In the genomic region with DNA sequence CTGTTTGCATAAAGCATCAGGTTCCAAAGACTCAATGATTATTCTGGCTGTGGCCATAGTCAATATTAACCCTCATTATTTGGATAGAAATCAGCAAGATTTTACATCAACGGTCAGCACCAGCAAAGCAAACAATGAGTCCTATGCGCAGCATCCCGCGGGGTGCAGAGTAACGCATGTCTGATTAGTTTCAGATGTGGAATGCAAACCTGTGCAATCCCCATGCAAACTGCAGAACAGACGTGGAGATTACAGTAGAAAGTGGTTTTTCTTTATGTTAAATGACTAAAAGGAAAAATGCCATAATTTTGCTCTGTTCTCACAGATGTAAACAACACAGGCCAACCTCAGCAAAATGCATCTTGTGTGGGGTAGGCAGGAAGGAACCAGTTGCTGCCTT, we compare ENCODE assay signal across 37 cellular contexts.
DNase-seq lines count a peak whose midpoint lies in the region; ATAC-seq, FAIRE-seq and TF ChIP-seq lines count a peak whose summit lies in the region.
"Had no signal": no experiment of that assay in that cellular context is flagged by ENCODE, and none has a peak within 500 bp of the region (broad histone marks: within the 10 kb centered on the region; RNA-seq: fewer than 3 reads in every experiment).

No MANE protein-coding gene starts in this region.

- peaks cover 12% of the 10 kb centered on the region for H3K9me3 ChIP-seq in H9 (ENCODE audit: control insufficient read depth, low read depth, low read length)
- no peaks in the 10 kb centered on the region for H3K9me3 ChIP-seq in HepG2 (ENCODE audit: low read length)
- H3K9me3 ChIP-seq: ascending aorta, esophagus squamous epithelium, HAP-1, mucosa of descending colon, sigmoid colon, tibial artery had no signal

- H2AFZ ChIP-seq in H9 (ENCODE audit: low read length) (no peak overlapping the region), HepG2 (ENCODE audit: low read length) (no peak overlapping the region)

- no peak overlapping the region for H2BK120ac ChIP-seq in H9 (ENCODE audit: low read depth, low read length, poor library complexity, severe bottlenecking)

- no peak overlapping the region for H2AK5ac ChIP-seq in H9 (ENCODE audit: insufficient read length, low read length)

- no peak overlapping the region for H3K56ac ChIP-seq in H9 (ENCODE audit: insufficient read length, low read depth, low read length)

- no peak for ATAC-seq in HepG2
- ATAC-seq: left colon, mucosa of descending colon, natural killer cell had no signal

- no peak overlapping the region for H2BK5ac ChIP-seq in H9 (ENCODE audit: insufficient read length, low read length)

- no peak for TF ChIP-seq POLR2A in HepG2 (IDR thresholded peaks at IDR 0.05; ENCODE audit: insufficient read depth in 1 of 2, low read depth in 2 of 2, low read length in 2 of 2)

- H3K4ac ChIP-seq in H9 (ENCODE audit: low read depth, low read length): no peak overlapping the region

- no peak overlapping the region for H3T11ph ChIP-seq in H9 (ENCODE audit: low read length)

- CTCF ChIA-PET in HepG2 (lab: Yijun Ruan, JAX; ENCODE audit: low intra/inter-chr PET ratio, low total read pairs): no interaction called here

- H2BK20ac ChIP-seq in H9 (ENCODE audit: low read depth, low read length, poor library complexity, severe bottlenecking): no peak overlapping the region

- H3K27me3 ChIP-seq in brain microvascular endothelial cell (replicated peaks) (no peaks in the 10 kb centered on the region), H9 (ENCODE audit: insufficient read depth, low read length) (no peaks in the 10 kb centered on the region), HepG2 (ENCODE audit: control insufficient read depth in 1 of 2, insufficient read depth in 2 of 2, low read length in 2 of 2) (no peaks in the 10 kb centered on the region)
- H3K27me3 ChIP-seq: ascending aorta, esophagus squamous epithelium, sigmoid colon, tibial artery had no signal

- H3K4me2 ChIP-seq in H9 (ENCODE audit: insufficient read depth, insufficient read length, low read length) (no peak overlapping the region), HepG2 (ENCODE audit: low read depth, low read length) (no peak overlapping the region)

- H3K4me3 Mint-ChIP-seq in H9: no peak overlapping the region
- H3K4me3 Mint-ChIP-seq: activated naive CD8-positive, alpha-beta T cell treated with anti-CD3 and anti-CD28 coated beads for 36 hours; central memory CD8-positive, alpha-beta T cell; immature natural killer cell; natural killer cell had no signal

- H3K79me1 ChIP-seq in H9 (ENCODE audit: insufficient read depth, low read depth, low read length, poor library complexity, severe bottlenecking): no peaks in the 10 kb centered on the region

- TF ChIP-seq CTCF in brain microvascular endothelial cell (IDR thresholded peaks at IDR 0.05; ENCODE audit: low read depth, low read length, missing control alignments): no peak
- TF ChIP-seq CTCF in H9 (conservative IDR thresholded peaks at IDR 0.05): no peak
- TF ChIP-seq CTCF in HepG2 (CRISPR knock-in tag; IDR thresholded peaks at IDR 0.05): no peak

- H3K9ac ChIP-seq in H9 (ENCODE audit: extremely low read depth, insufficient read length, low read length) (no peak overlapping the region), HepG2 (ENCODE audit: insufficient read depth, low read depth, low read length) (no peak overlapping the region)

- H4K5ac ChIP-seq in H9 (ENCODE audit: insufficient read length, low read depth, low read length): no peak overlapping the region

- peaks cover 2 to 7% of the 10 kb centered on the region in 2 experiments; a peak in 3 of 4 replicates for H3K4me1 Mint-ChIP-seq in H9
- H3K4me1 Mint-ChIP-seq: activated naive CD8-positive, alpha-beta T cell treated with anti-CD3 and anti-CD28 coated beads for 36 hours; central memory CD8-positive, alpha-beta T cell; immature natural killer cell; natural killer cell had no signal

- POLR2A ChIA-PET in HepG2 (lab: Yijun Ruan, JAX): no interaction called here

- H2BK12ac ChIP-seq in H9 (ENCODE audit: insufficient read length, low read depth, low read length): no peak overlapping the region

- WGBS in H9 (ENCODE audit: extremely low coverage, insufficient read length, low lambda C conversion rate): no CpG with 5 or more reads among the region's 6 CpGs
- WGBS in HepG2 (ENCODE audit: low lambda C conversion rate): 75% methylated on average over 6 of the region's 6 CpGs

- no peak overlapping the region for H3K18ac ChIP-seq in H9 (ENCODE audit: insufficient read length, low read depth, low read length)

- H4K8ac ChIP-seq in H9 (replicated peaks; ENCODE audit: insufficient read length, low read depth, low read length): no peak overlapping the region

- no peak overlapping the region for H2BK15ac ChIP-seq in H9 (ENCODE audit: low read depth, low read length)

- no peaks in the 10 kb centered on the region for H3K4me1 ChIP-seq in H9 (ENCODE audit: insufficient read depth, low read length)
- no peaks in the 10 kb centered on the region for H3K4me1 ChIP-seq in HepG2 (ENCODE audit: insufficient read depth, low read length)
- H3K4me1 ChIP-seq: ascending aorta, esophagus squamous epithelium, HAP-1, sigmoid colon had no signal

- H3K4me3 ChIP-seq in brain microvascular endothelial cell (ENCODE audit: low read depth, low read length) (no peak overlapping the region), HepG2 (replicated peaks in 1 of 3; ENCODE audit: insufficient read depth in 1 of 3, low read depth in 2 of 3, low read length in 3 of 3) (no peak overlapping the region)
- H3K4me3 ChIP-seq: ascending aorta, esophagus squamous epithelium, HAP-1, mucosa of descending colon, sigmoid colon, tibial artery had no signal

- H3K79me2 ChIP-seq in H9 (ENCODE audit: insufficient read depth, low read length): no peaks in the 10 kb centered on the region
- H3K79me2 ChIP-seq in HepG2 (ENCODE audit: insufficient read depth, low read length): no peaks in the 10 kb centered on the region

- FAIRE-seq in RCC 7860 (lab: Jason Lieb, UNC) (no peak), HepG2 (lab: Jason Lieb, UNC) (no peak)
- FAIRE-seq: endometrium had no signal

- TF ChIP-seq EP300 in HepG2 (IDR thresholded peaks at IDR 0.05; ENCODE audit: low read depth in 2 of 2, low read length in 2 of 2): no peak
- TF ChIP-seq EP300 in HepG2 (CRISPR knock-in tag; IDR thresholded peaks at IDR 0.05; ENCODE audit: borderline replicate concordance): no peak

- H3K23ac ChIP-seq in H9 (ENCODE audit: insufficient read length, low read depth, low read length): no peak overlapping the region

- BruUV-seq in HepG2 (replicated peaks; lab: Mats Ljungman, UMichigan): no TSS peak

- no peak overlapping the region for H3K27ac Mint-ChIP-seq in H9
- H3K27ac Mint-ChIP-seq: activated naive CD8-positive, alpha-beta T cell treated with anti-CD3 and anti-CD28 coated beads for 36 hours; immature natural killer cell; natural killer cell had no signal

- H3K36me3 ChIP-seq in brain microvascular endothelial cell (replicated peaks): no peaks in the 10 kb centered on the region
- H3K36me3 ChIP-seq in HepG2 (replicated peaks in 1 of 2; ENCODE audit: control insufficient read depth in 1 of 2, insufficient read depth in 2 of 2, low read length in 2 of 2): peaks cover 0 to 19% of the 10 kb centered on the region in 2 experiments; a peak in 2 of 5 replicates
- H3K36me3 ChIP-seq: ascending aorta, esophagus squamous epithelium, HAP-1, sigmoid colon, tibial artery had no signal

- no peaks in the 10 kb centered on the region for H3K23me2 ChIP-seq in H9 (ENCODE audit: insufficient read length, low read depth, low read length, poor library complexity, severe bottlenecking)

- no peak overlapping the region for H4K91ac ChIP-seq in H9 (ENCODE audit: insufficient read length, low read depth, low read length)

- H3K27me3 Mint-ChIP-seq in H9 (ENCODE audit: low read depth): no peaks in the 10 kb centered on the region
- H3K27me3 Mint-ChIP-seq: activated naive CD8-positive, alpha-beta T cell treated with anti-CD3 and anti-CD28 coated beads for 36 hours had no signal

- H3K14ac ChIP-seq in H9 (ENCODE audit: insufficient read depth, low read length): no peak overlapping the region

- no peak for TF ChIP-seq RAD21 in HepG2 (CRISPR knock-in tag; IDR thresholded peaks at IDR 0.05)

- peak; percentile 13 for DNase-seq in ELR (ENCODE audit: low read depth)
- peak; percentile 75 for DNase-seq in HS-5 (ENCODE audit: low read depth)
- DNase-seq in brain microvascular endothelial cell: peak; percentile 36
- peak; percentile 46 for DNase-seq in iris pigment epithelial cell (ENCODE audit: low read depth)
- DNase-seq in RCC 7860 (ENCODE audit: low spot score): no peak
- no peak for DNase-seq in H9
- DNase-seq in HepG2 (ENCODE audit: low spot score): no peak
- DNase-seq: activated CD4-positive, alpha-beta T cell treated with anti-CD3 and anti-CD28 coated beads for 48 hours; activated effector memory CD4-positive, alpha-beta T cell treated with anti-CD3 and anti-CD28 coated beads, Interleukin-2, amount 50 U/mL, for 16 hours; activated naive CD8-positive, alpha-beta T cell treated with anti-CD3 and anti-CD28 coated beads for 36 hours; activated T-cell treated with anti-CD3 and anti-CD28 coated beads, Interleukin-2, amount 50 U/mL, for 1 hour; COR-L47; DMS53; esophagus squamous epithelium; GDM1; immature natural killer cell; Karpas-422; left colon; mammary epithelial cell; mucosa of descending colon; MV-4-11; natural killer cell; NCI-H1694 treated with DMSO at 0.1 percent for 48 hours; NCI-H446; NK-92 treated with Interleukin-12 subunit alpha and Interleukin-12 subunit beta, amount 100 ng/mL, for 24 hours; nucleus accumbens; SHP77; sigmoid colon; stimulated activated CD4-positive, alpha-beta T cell treated with anti-CD3 and anti-CD28 coated beads, Interleukin-4, amount 100 ng/mL, for 1 hour; SW 1271; T-helper 9 cell; tibial artery had no signal

- H3K9me3 Mint-ChIP-seq in H9: peaks cover 6 to 11% of the 10 kb centered on the region in 2 experiments; a peak in 4 of 5 replicates
- H3K9me3 Mint-ChIP-seq: activated naive CD8-positive, alpha-beta T cell treated with anti-CD3 and anti-CD28 coated beads for 36 hours; central memory CD8-positive, alpha-beta T cell; immature natural killer cell; natural killer cell had no signal

- intact Hi-C loops in HepG2 (cut with micrococcal nuclease; ENCODE audit: unreplicated experiment): no loop called here

- no peaks in the 10 kb centered on the region for H4K20me1 ChIP-seq in H9 (ENCODE audit: control insufficient read depth, insufficient read depth, insufficient read length)
- no peaks in the 10 kb centered on the region for H4K20me1 ChIP-seq in HepG2 (ENCODE audit: insufficient read depth, low read length)

- H3K27ac ChIP-seq in brain microvascular endothelial cell (no peak overlapping the region), H9 (ENCODE audit: insufficient read length, low read depth, low read length) (no peak overlapping the region), HepG2 (ENCODE audit: extremely low read length, insufficient read depth, low read length) (no peak overlapping the region)
- H3K27ac ChIP-seq: ascending aorta, C4-2B, esophagus squamous epithelium, sigmoid colon, tibial artery had no signal

- peaks cover 12 to 17% (median 12%) of the 10 kb centered on the region in 3 experiments for H3K36me3 Mint-ChIP-seq in H9 (ENCODE audit: insufficient read depth in 1 of 3, low read depth in 3 of 3)
- H3K36me3 Mint-ChIP-seq: activated naive CD8-positive, alpha-beta T cell treated with anti-CD3 and anti-CD28 coated beads for 36 hours; immature natural killer cell; natural killer cell had no signal

- in situ Hi-C loops in brain microvascular endothelial cell (cut with HindIII; ENCODE audit: low pct_ligation_motif_present, low sequenced_read_pairs) (no loop called here), HepG2 (cut with HindIII; ENCODE audit: extremely low pct_ligation_motif_present, low pct_unique_long_range_greater_than_20kb) (no loop called here)

Comparison
In these comparisons a context has a peak if more than half of its experiments do, and no peak if none do; other contexts are left out.
1. DNase-seq: peak in ELR (single experiment), HS-5 (single experiment), brain microvascular endothelial cell (single experiment) and iris pigment epithelial cell (single experiment); none in RCC 7860 (single experiment), H9 (single experiment) and HepG2 (single experiment).